1 cellular context compared by ENCODE assay signal in genomic region chr2:240568678-240569522, GRCh38.
A peak's percentile ranks its signal among the peaks of the same experiment; 100 is the strongest.
TF ChIP-seq lines count a peak whose summit lies in the region.

No MANE protein-coding gene starts in this region.

TF ChIP-seq in HepG2, 621 proteins besides CTCF, POLR2A, EP300 and RAD21 (continued from another document and continues in another):
- TF ChIP-seq ZNF318 (CRISPR knock-in tag; IDR thresholded peaks at IDR 0.05) (no peak), ZNF629 (CRISPR knock-in tag; conservative IDR thresholded peaks at IDR 0.05) (0 out of 2 replicates have a peak, but pooled peaks have one; percentile 17), ZNF326 (CRISPR knock-in tag; IDR thresholded peaks at IDR 0.05; ENCODE audit: borderline replicate concordance) (no peak), PHF20 (CRISPR knock-in tag; IDR thresholded peaks at IDR 0.05) (no peak), ZNF704 (CRISPR knock-in tag; IDR thresholded peaks at IDR 0.05; ENCODE audit: borderline replicate concordance) (no peak), ARHGAP35 (CRISPR knock-in tag; IDR thresholded peaks at IDR 0.05; ENCODE audit: borderline replicate concordance) (peak; percentile 78; the same call in 1 of the 2 replicates), ZNF138 (CRISPR knock-in tag; IDR thresholded peaks at IDR 0.05; ENCODE audit: low read depth) (no peak; the same call in 1 of the 2 replicates), PCBP2 (optimal IDR thresholded peaks at IDR 0.05; ENCODE audit: low read depth, low read length, poor library complexity, severe bottlenecking) (no peak), NCOA1 (CRISPR knock-in tag; IDR thresholded peaks at IDR 0.05) (no peak), SMAD9 (CRISPR knock-in tag; IDR thresholded peaks at IDR 0.05) (no peak), ELK4 (CRISPR knock-in tag; IDR thresholded peaks at IDR 0.05; ENCODE audit: borderline replicate concordance) (no peak), NRL (CRISPR knock-in tag; IDR thresholded peaks at IDR 0.05; ENCODE audit: borderline replicate concordance) (0 out of 2 replicates have a peak, but pooled peaks have one; percentile 4), ZNF260 (CRISPR knock-in tag; IDR thresholded peaks at IDR 0.05; ENCODE audit: borderline replicate concordance, low read depth) (no peak), ZSCAN29 (CRISPR knock-in tag; conservative IDR thresholded peaks at IDR 0.05) (0 out of 2 replicates have a peak, but pooled peaks have one; percentile 33), ZNF407 (CRISPR knock-in tag; IDR thresholded peaks at IDR 0.05; ENCODE audit: not compliant biosample characterization) (peak; percentile 37), FOXJ3 (CRISPR knock-in tag; IDR thresholded peaks at IDR 0.05; ENCODE audit: borderline replicate concordance) (no peak), HNRNPUL1 (IDR thresholded peaks at IDR 0.05; ENCODE audit: low read depth, low read length) (no peak), U2AF2 (IDR thresholded peaks at IDR 0.05; ENCODE audit: low read depth, low read length) (no peak), SRSF1 (optimal IDR thresholded peaks at IDR 0.05; ENCODE audit: low read depth, low read length) (peak; percentile 1), ZNF292 (CRISPR knock-in tag; IDR thresholded peaks at IDR 0.05; ENCODE audit: borderline replicate concordance, low read depth) (no peak)
- TF ChIP-seq, protein P1, sequence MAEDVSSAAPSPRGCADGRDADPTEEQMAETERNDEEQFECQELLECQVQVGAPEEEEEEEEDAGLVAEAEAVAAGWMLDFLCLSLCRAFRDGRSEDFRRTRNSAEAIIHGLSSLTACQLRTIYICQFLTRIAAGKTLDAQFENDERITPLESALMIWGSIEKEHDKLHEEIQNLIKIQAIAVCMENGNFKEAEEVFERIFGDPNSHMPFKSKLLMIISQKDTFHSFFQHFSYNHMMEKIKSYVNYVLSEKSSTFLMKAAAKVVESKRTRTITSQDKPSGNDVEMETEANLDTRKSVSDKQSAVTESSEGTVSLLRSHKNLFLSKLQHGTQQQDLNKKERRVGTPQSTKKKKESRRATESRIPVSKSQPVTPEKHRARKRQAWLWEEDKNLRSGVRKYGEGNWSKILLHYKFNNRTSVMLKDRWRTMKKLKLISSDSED (CRISPR knock-in tag; IDR thresholded peaks at IDR 0.05), result no peak
- TF ChIP-seq, protein P2, sequence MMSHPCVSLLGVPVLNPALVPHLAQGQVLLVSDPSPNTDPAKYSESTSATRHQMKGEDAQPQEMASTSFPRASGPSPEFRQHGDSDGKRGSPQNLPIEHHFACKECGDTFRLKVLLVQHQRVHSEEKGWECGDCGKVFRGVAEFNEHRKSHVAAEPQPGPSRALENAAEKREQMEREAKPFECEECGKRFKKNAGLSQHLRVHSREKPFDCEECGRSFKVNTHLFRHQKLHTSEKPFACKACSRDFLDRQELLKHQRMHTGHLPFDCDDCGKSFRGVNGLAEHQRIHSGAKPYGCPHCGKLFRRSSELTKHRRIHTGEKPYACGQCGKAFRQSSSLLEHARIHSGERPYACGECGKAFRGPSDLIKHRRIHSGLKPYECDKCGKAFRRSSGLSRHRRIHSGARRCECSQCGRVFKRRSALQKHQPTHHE (CRISPR knock-in tag; IDR thresholded peaks at IDR 0.05; ENCODE audit: borderline replicate concordance), result no peak
- TF ChIP-seq, protein P3, sequence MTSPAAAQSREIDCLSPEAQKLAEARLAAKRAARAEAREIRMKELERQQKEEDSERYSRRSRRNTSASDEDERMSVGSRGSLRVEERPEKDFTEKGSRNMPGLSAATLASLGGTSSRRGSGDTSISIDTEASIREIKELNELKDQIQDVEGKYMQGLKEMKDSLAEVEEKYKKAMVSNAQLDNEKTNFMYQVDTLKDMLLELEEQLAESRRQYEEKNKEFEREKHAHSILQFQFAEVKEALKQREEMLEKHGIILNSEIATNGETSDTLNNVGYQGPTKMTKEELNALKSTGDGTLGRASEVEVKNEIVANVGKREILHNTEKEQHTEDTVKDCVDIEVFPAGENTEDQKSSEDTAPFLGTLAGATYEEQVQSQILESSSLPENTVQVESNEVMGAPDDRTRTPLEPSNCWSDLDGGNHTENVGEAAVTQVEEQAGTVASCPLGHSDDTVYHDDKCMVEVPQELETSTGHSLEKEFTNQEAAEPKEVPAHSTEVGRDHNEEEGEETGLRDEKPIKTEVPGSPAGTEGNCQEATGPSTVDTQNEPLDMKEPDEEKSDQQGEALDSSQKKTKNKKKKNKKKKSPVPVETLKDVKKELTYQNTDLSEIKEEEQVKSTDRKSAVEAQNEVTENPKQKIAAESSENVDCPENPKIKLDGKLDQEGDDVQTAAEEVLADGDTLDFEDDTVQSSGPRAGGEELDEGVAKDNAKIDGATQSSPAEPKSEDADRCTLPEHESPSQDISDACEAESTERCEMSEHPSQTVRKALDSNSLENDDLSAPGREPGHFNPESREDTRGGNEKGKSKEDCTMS (CRISPR knock-in tag; conservative IDR thresholded peaks at IDR 0.05), result no peak
